24 cellular contexts compared by ENCODE assay signal in genomic region chr2:74671479-74671878, GRCh38. TPM values are rescaled to one million over a fixed set of nuclear protein-coding genes. Genes with fewer than 3 reads are reported as not detected.
DNase-seq lines count a peak whose midpoint lies in the region; ATAC-seq and TF ChIP-seq lines count a peak whose summit lies in the region.
"Had no signal": no experiment of that assay in that cellular context is flagged by ENCODE, and none has a peak within 500 bp of the region (broad histone marks: within the 10 kb centered on the region; RNA-seq: fewer than 3 reads in every experiment).

No MANE protein-coding gene starts in this region.

- intact Hi-C loops in lower lobe of right lung (cut with DNase I), result no loop called here

- no peak overlapping the region for H3K4me3 ChIP-seq in lower lobe of right lung
- H3K4me3 ChIP-seq: PC-9, stomach had no signal

- H3K27ac Mint-ChIP-seq in HFFc6, result peak overlapping the region; percentile 36; the same call in 1 of the 2 replicates
- H3K27ac Mint-ChIP-seq: activated T-cell treated with anti-CD3 and anti-CD28 coated beads, Interleukin-2, amount 50 U/mL, for 24 hours had no signal

- H3K9me3 ChIP-seq in lower lobe of right lung, result no peaks in the 10 kb centered on the region
- H3K9me3 ChIP-seq: stomach had no signal

- no peak overlapping the region for H3K4me3 Mint-ChIP-seq in HFFc6
- H3K4me3 Mint-ChIP-seq: activated T-cell treated with anti-CD3 and anti-CD28 coated beads, Interleukin-2, amount 50 U/mL, for 24 hours; naive thymus-derived CD8-positive, alpha-beta T cell had no signal

- H3K36me3 ChIP-seq in lower lobe of right lung, result peaks cover 14% of the 10 kb centered on the region

- no peaks in the 10 kb centered on the region for H3K27me3 ChIP-seq in lower lobe of right lung (ENCODE audit: low read depth)
- H3K27me3 ChIP-seq: stomach had no signal

- no peaks in the 10 kb centered on the region for H3K4me1 ChIP-seq in lower lobe of right lung
- H3K4me1 ChIP-seq: stomach had no signal

- H3K4me1 Mint-ChIP-seq in HFFc6 (ENCODE audit: low read depth), result peaks cover 19% of the 10 kb centered on the region

- no peak overlapping the region for H3K27ac ChIP-seq in lower lobe of right lung
- H3K27ac ChIP-seq: PC-9, stomach, VCaP had no signal

- peaks cover 4% of the 10 kb centered on the region for H3K9me3 Mint-ChIP-seq in HFFc6
- H3K9me3 Mint-ChIP-seq: activated naive CD4-positive, alpha-beta T cell treated with anti-CD3 and anti-CD28 coated beads, Interleukin-2, amount 50 U/mL, for 72 hours; activated T-cell treated with anti-CD3 and anti-CD28 coated beads, Interleukin-2, amount 50 U/mL, for 24 hours; naive thymus-derived CD8-positive, alpha-beta T cell had no signal

- peaks cover 3% of the 10 kb centered on the region; the same call in 1 of the 2 replicates for H3K27me3 Mint-ChIP-seq in HFFc6 (ENCODE audit: insufficient read depth)
- H3K27me3 Mint-ChIP-seq: activated T-cell treated with anti-CD3 and anti-CD28 coated beads, Interleukin-2, amount 50 U/mL, for 24 hours; naive thymus-derived CD8-positive, alpha-beta T cell had no signal

- TF ChIP-seq CTCF in HFFc6 (IDR thresholded peaks at IDR 0.05) (no peak), lower lobe of right lung (IDR thresholded peaks at IDR 0.05) (no peak)

- ATAC-seq in GM18519 (IDR thresholded peaks at IDR 0.05; ENCODE audit: low FRiP score, unreplicated experiment) (no peak), lower lobe of right lung (no peak)
- ATAC-seq: activated naive CD4-positive, alpha-beta T cell treated with anti-CD3 and anti-CD28 coated beads, Interleukin-2, amount 50 U/mL, for 72 hours; naive thymus-derived CD8-positive, alpha-beta T cell had no signal

- DNase-seq in AG08396 (ENCODE audit: low spot score) (peak; percentile 33), HFFc6 (peak; percentile 79), astrocyte of the hippocampus (ENCODE audit: low read depth, low spot score) (peak; percentile 22), glomerular visceral epithelial cell (ENCODE audit: extremely low spot score) (peak; percentile 24), lower lobe of right lung (no peak), SW 1271 (lab: John Stamatoyannopoulos, UW) (no peak)
- DNase-seq in activated naive CD4-positive, alpha-beta T cell treated with Interleukin-2 at 50 U/mL for 16 hours, result no peak
- DNase-seq: ACHN; activated CD4-positive, alpha-beta T cell treated with anti-CD3 and anti-CD28 coated beads, Interleukin-2, amount 50 U/mL, for 48 hours; activated T-cell treated with anti-CD3 and anti-CD28 coated beads, Interleukin-2, amount 50 U/mL, for 24 hours; caudate nucleus; COR-L47; GOT3; MM.1S; naive thymus-derived CD8-positive, alpha-beta T cell; NCI-H1694 treated with DMSO at 0.1 percent for 48 hours; NCI-H524 treated with DMSO at 0.1 percent for 48 hours; PC-9; stomach had no signal

- peaks cover 25% of the 10 kb centered on the region for H3K36me3 Mint-ChIP-seq in HFFc6 (ENCODE audit: low read depth)

RNA-seq across cellular contexts. Expression of gene SEMA4F, which starts 17.4 kb away (rescaled TPM):
- total RNA-seq in HFFc6 (2021; fragmentation: NEBNext Ultra II Directional; extraction: Animal tissue kit (Norgen Biotek cat#: 25700)), result 10 to 100 TPM; 12.5 to 16.5 (median 14.4) TPM
- total RNA-seq in lower lobe of right lung, result 12.0 TPM

RNA-seq across cellular contexts. Expression of gene M1AP, which starts 23.3 kb away (rescaled TPM):
- total RNA-seq in HFFc6 (2021; fragmentation: NEBNext Ultra II Directional; extraction: Animal tissue kit (Norgen Biotek cat#: 25700)), result under 1 TPM in 5 of 6 experiments, not detected in 1; 0.14 to 0.38 (median 0.17) TPM
- 1.8 TPM for total RNA-seq in lower lobe of right lung
- total RNA-seq: activated naive CD4-positive, alpha-beta T cell treated with anti-CD3 and anti-CD28 coated beads, Interleukin-2, amount 50 U/mL, for 72 hours; G401; lung microvascular endothelial cell; naive thymus-derived CD8-positive, alpha-beta T cell had no signal

Comparison
In these comparisons a context has a peak if more than half of its experiments do, and no peak if none do; other contexts are left out.
1. DNase-seq: peak in AG08396 (single experiment), HFFc6 (single experiment), astrocyte of the hippocampus (single experiment) and glomerular visceral epithelial cell (single experiment); none in lower lobe of right lung (single experiment), SW 1271 (0 of 2) and activated naive CD4-positive, alpha-beta T cell treated with Interleukin-2 at 50 U/mL for 16 hours (single experiment).